In genomic region chr12:66200110-66200509, GRCh38 we compare ENCODE assay signal across 23 cellular contexts.
"Had no signal": no experiment of that assay in that cellular context is flagged by ENCODE, and none has a peak within 500 bp of the region (broad histone marks: within the 10 kb centered on the region; RNA-seq: fewer than 3 reads in every experiment).

No MANE protein-coding gene starts in this region.

- FAIRE-seq: keratinocyte, pancreas had no signal

- H3K9me3 Mint-ChIP-seq: natural killer cell had no signal

- H3K9me3 ChIP-seq: gastrocnemius medialis, lower lobe of right lung, pancreas, suprapubic skin, transverse colon, upper lobe of right lung, uterus had no signal

- H3K36me3 ChIP-seq: gastrocnemius medialis, lower lobe of right lung, pancreas, transverse colon, uterus had no signal

- H3K4me2 ChIP-seq: smooth muscle cell had no signal

- H3K27ac ChIP-seq: dorsolateral prefrontal cortex, gastrocnemius medialis, lower lobe of right lung, pancreas, suprapubic skin, transverse colon, upper lobe of right lung, uterus had no signal

- H3K4me1 ChIP-seq: gastrocnemius medialis, pancreas, uterus had no signal

- H3K27ac Mint-ChIP-seq: natural killer cell; progenitor cell of endocrine pancreas; stimulated activated naive CD8-positive, alpha-beta T cell treated with anti-CD3 and anti-CD28 coated beads, Interleukin-15, amount 100 ng/mL, for 72 hours had no signal

- H3K4me3 Mint-ChIP-seq: natural killer cell; stimulated activated naive CD8-positive, alpha-beta T cell treated with anti-CD3 and anti-CD28 coated beads, Interleukin-15, amount 100 ng/mL, for 72 hours had no signal

- H3K4me3 ChIP-seq: dorsolateral prefrontal cortex, gastrocnemius medialis, lower lobe of right lung, pancreas, smooth muscle cell, suprapubic skin, transverse colon, upper lobe of right lung, uterus had no signal

- H3K36me3 Mint-ChIP-seq: natural killer cell had no signal

- H3K27me3 ChIP-seq: suprapubic skin, transverse colon, upper lobe of right lung, uterus had no signal

- ATAC-seq: gastrocnemius medialis; left ventricle myocardium superior; lower lobe of right lung; natural killer cell; pancreas; sciatic nerve; stimulated activated naive CD8-positive, alpha-beta T cell treated with anti-CD3 and anti-CD28 coated beads, Interleukin-15, amount 100 ng/mL, for 72 hours; upper lobe of right lung had no signal

- DNase-seq: dorsolateral prefrontal cortex; effector CD4-positive, alpha-beta T cell; foreskin fibroblast; gastrocnemius medialis; head of caudate nucleus; left ventricle myocardium superior; lower lobe of right lung; natural killer cell; pancreas; stimulated activated CD4-positive, alpha-beta T cell treated with anti-CD3 and anti-CD28 coated beads, Interleukin-12 subunit alpha, Interleukin-12 subunit beta, amount 100 ng/mL, for 4 hours; stimulated activated CD4-positive, alpha-beta T cell treated with anti-CD3 and anti-CD28 coated beads, Interleukin-1b, Interleukin-23, amount 100 ng/mL, for 48 hours; stimulated activated CD4-positive, alpha-beta T cell treated with anti-CD3 and anti-CD28 coated beads, Interleukin-4, amount 100 ng/mL, for 1 hour; stimulated activated CD8-positive, alpha-beta memory T cell treated with anti-CD3 and anti-CD28 coated beads, Interleukin-4, amount 100 ng/mL, for 48 hours; stimulated activated naive CD4-positive, alpha-beta T cell; stimulated activated naive CD8-positive, alpha-beta T cell treated with anti-CD3 and anti-CD28 coated beads, Interleukin-15, amount 100 ng/mL, for 72 hours; transverse colon; upper lobe of right lung; uterus had no signal
